In genomic region chr20:46367967-46368901, GRCh38 we compare ENCODE assay signal across 11 cellular contexts. TPM values are rescaled to one million over a fixed set of nuclear protein-coding genes. Genes with fewer than 3 reads are reported as not detected.
DNase-seq lines count a peak whose midpoint lies in the region; ATAC-seq and TF ChIP-seq lines count a peak whose summit lies in the region.
"Had no signal": no experiment of that assay in that cellular context is flagged by ENCODE, and none has a peak within 500 bp of the region (broad histone marks: within the 10 kb centered on the region; RNA-seq: fewer than 3 reads in every experiment).

No MANE protein-coding gene starts in this region.

- H3K27me3 ChIP-seq in ACC112 (ENCODE audit: insufficient read depth, low read length) = no peaks in the 10 kb centered on the region
- H3K27me3 ChIP-seq: tibial nerve had no signal

- H3K4me1 ChIP-seq in ACC112 (ENCODE audit: control insufficient read depth, insufficient read depth, low read length, unreplicated experiment) = peaks cover 33% of the 10 kb centered on the region

- no peak for TF ChIP-seq CTCF in epithelial cell of esophagus (IDR thresholded peaks at IDR 0.05; ENCODE audit: insufficient read depth, low read depth, low read length, missing control alignments)

- DNase-seq in DMS53 (lab: John Stamatoyannopoulos, UW) (peak; percentile 87), RPMI7951 (ENCODE audit: low read depth) (peak; percentile 22), epithelial cell of esophagus (ENCODE audit: low read depth) (peak; percentile 56), NCI-H146 (lab: John Stamatoyannopoulos, UW) (no peak), GM03348 (ENCODE audit: low spot score) (no peak), NCI-H187 (lab: John Stamatoyannopoulos, UW) (no peak)
- DNase-seq: KG1 had no signal

- peaks cover 26% of the 10 kb centered on the region; the same call in 1 of the 2 replicates for H3K36me3 ChIP-seq in ACC112 (ENCODE audit: insufficient read depth, low read length)

- no peak for ATAC-seq in HG03135 (IDR thresholded peaks at IDR 0.05; ENCODE audit: unreplicated experiment)

- H3K27ac ChIP-seq in ACC112 (ENCODE audit: low read depth, low read length) = peak overlapping the region; percentile 24; the same call in 1 of the 2 replicates
- H3K27ac ChIP-seq: esophagus muscularis mucosa, tibial nerve had no signal

- peaks cover 5% of the 10 kb centered on the region for H3K79me2 ChIP-seq in ACC112 (ENCODE audit: control insufficient read depth, insufficient read depth, low read length, unreplicated experiment)

- H2AFZ ChIP-seq in ACC112 (ENCODE audit: low read length, unreplicated experiment) = no peak overlapping the region

- no peak overlapping the region for H3K4me3 ChIP-seq in ACC112 (ENCODE audit: low read depth, low read length)
- H3K4me3 ChIP-seq in epithelial cell of esophagus (ENCODE audit: low read length) = no peak overlapping the region
- H3K4me3 ChIP-seq: esophagus muscularis mucosa, tibial nerve had no signal

RNA-seq across cellular contexts. Expression of gene ELMO2, which starts 38.2 kb away (rescaled TPM):
- total RNA-seq in RPMI7951 (2014; rRNA removed; shearing (Covaris generic)) = 34.3 and 41.2 TPM in 2 replicates

RNA-seq across cellular contexts. Expression of gene CDH22, which starts 59.9 kb away (rescaled TPM):
- total RNA-seq in RPMI7951 (2014; rRNA removed; shearing (Covaris generic)) = not detected in 2 replicates

Comparison
In these comparisons a context has a peak if more than half of its experiments do, and no peak if none do; other contexts are left out.
1. DNase-seq: peak in DMS53 (single experiment), RPMI7951 (single experiment) and epithelial cell of esophagus (single experiment); none in NCI-H146 (single experiment), GM03348 (single experiment) and NCI-H187 (0 of 2).